ENCODE assay signal across 8 cellular contexts in genomic region chr11:128772814-128773213, GRCh38.
DNase-seq lines count a peak whose midpoint lies in the region; TF ChIP-seq lines count a peak whose summit lies in the region.

No MANE protein-coding gene starts in this region.

- H4K20me1 ChIP-seq in H9 (ENCODE audit: control insufficient read depth, insufficient read depth, insufficient read length) = no peaks in the 10 kb centered on the region

- intact Hi-C loops in cardiac septum (cut with DNase I) = no loop called here

- H3K9me3 Mint-ChIP-seq in H9 = no peaks in the 10 kb centered on the region; a peak in 1 of 5 replicates

- no peak overlapping the region for H3K4me2 ChIP-seq in H9 (ENCODE audit: insufficient read depth, insufficient read length, low read length)

- no peak overlapping the region for H3K18ac ChIP-seq in H9 (ENCODE audit: insufficient read length, low read depth, low read length)

- H4K5ac ChIP-seq in H9 (ENCODE audit: insufficient read length, low read depth, low read length) = no peak overlapping the region

- no peaks in the 10 kb centered on the region; the same call in 1 of the 2 replicates for H3K4me1 ChIP-seq in H9 (ENCODE audit: insufficient read depth, low read length)

- H3K23me2 ChIP-seq in H9 (ENCODE audit: insufficient read length, low read depth, low read length, poor library complexity, severe bottlenecking) = no peaks in the 10 kb centered on the region

- H2BK15ac ChIP-seq in H9 (ENCODE audit: low read depth, low read length) = no peak overlapping the region

- no CpG with 5 or more reads among the region's 12 CpGs for WGBS in H9 (ENCODE audit: extremely low coverage, insufficient read length, low lambda C conversion rate)

- H3K27ac Mint-ChIP-seq in H9 = peak overlapping the region in 1 of 3 experiments; percentile 61; a peak in 1 of 7 replicates

- peak; percentile 23 to 27 for DNase-seq in NCI-H187 (lab: John Stamatoyannopoulos, UW)
- DNase-seq in activated CD4-positive, alpha-beta T cell treated with anti-CD3 and anti-CD28 coated beads, Interleukin-2, amount 50 U/mL, for 48 hours = peak; percentile 31 to 35
- peak; percentile 93 for DNase-seq in cardiac septum (ENCODE audit: low spot score)
- DNase-seq in stimulated activated CD8-positive, alpha-beta memory T cell treated with anti-CD3 and anti-CD28 coated beads, Interleukin-4, amount 100 ng/mL, for 48 hours = peak; percentile 48
- DNase-seq in G401 (ENCODE audit: low spot score) = no peak
- DNase-seq in EL = no peak
- no peak for DNase-seq in H9
- no peak for DNase-seq in GM20000 (ENCODE audit: low spot score)

- no peak overlapping the region for H2AK5ac ChIP-seq in H9 (ENCODE audit: insufficient read length, low read length)

- no peak overlapping the region for H3K23ac ChIP-seq in H9 (ENCODE audit: insufficient read length, low read depth, low read length)

- in situ Hi-C loops in G401 (cut with HindIII; ENCODE audit: low sequenced_read_pairs) = no loop called here

- H2BK20ac ChIP-seq in H9 (ENCODE audit: low read depth, low read length, poor library complexity, severe bottlenecking) = no peak overlapping the region

- H3K27me3 Mint-ChIP-seq in H9 (ENCODE audit: low read depth) = peaks cover 25% of the 10 kb centered on the region

- H3K79me1 ChIP-seq in H9 (ENCODE audit: insufficient read depth, low read depth, low read length, poor library complexity, severe bottlenecking) = no peaks in the 10 kb centered on the region

- TF ChIP-seq CTCF in H9 (conservative IDR thresholded peaks at IDR 0.05) (no peak), GM20000 (IDR thresholded peaks at IDR 0.05; ENCODE audit: extremely low read depth, missing control alignments) (no peak)

- H3K4ac ChIP-seq in H9 (ENCODE audit: low read depth, low read length) = no peak overlapping the region

- no peak overlapping the region for H4K8ac ChIP-seq in H9 (replicated peaks; ENCODE audit: insufficient read length, low read depth, low read length)

- H3K79me2 ChIP-seq in H9 (ENCODE audit: insufficient read depth, low read length) = no peaks in the 10 kb centered on the region

- H3K14ac ChIP-seq in H9 (ENCODE audit: insufficient read depth, low read length) = no peak overlapping the region; the same call in 1 of the 2 replicates

- H2BK5ac ChIP-seq in H9 (ENCODE audit: insufficient read length, low read length) = no peak overlapping the region

- no peak overlapping the region for H3K4me3 Mint-ChIP-seq in H9

- no peak overlapping the region for H2AFZ ChIP-seq in H9 (ENCODE audit: low read length)

- no peak overlapping the region for H2BK120ac ChIP-seq in H9 (ENCODE audit: low read depth, low read length, poor library complexity, severe bottlenecking)

- no peak overlapping the region for H3K9ac ChIP-seq in H9 (ENCODE audit: extremely low read depth, insufficient read length, low read length)

- H4K91ac ChIP-seq in H9 (ENCODE audit: insufficient read length, low read depth, low read length) = no peak overlapping the region

- H3K4me1 Mint-ChIP-seq in H9 = peaks cover 24 to 25% of the 10 kb centered on the region in 2 experiments

- H3K36me3 Mint-ChIP-seq in H9 (ENCODE audit: insufficient read depth in 1 of 3, low read depth in 3 of 3) = no peaks in the 10 kb centered on the region; a peak in 1 of 7 replicates

- H3K56ac ChIP-seq in H9 (ENCODE audit: insufficient read length, low read depth, low read length) = no peak overlapping the region

- no peak overlapping the region for H2BK12ac ChIP-seq in H9 (ENCODE audit: insufficient read length, low read depth, low read length)

- peaks cover 2% of the 10 kb centered on the region; the same call in 1 of the 2 replicates for H3K27me3 ChIP-seq in H9 (ENCODE audit: insufficient read depth, low read length)

- no peaks in the 10 kb centered on the region for H3K9me3 ChIP-seq in H9 (ENCODE audit: control insufficient read depth, low read depth, low read length)

- no peak overlapping the region for H3T11ph ChIP-seq in H9 (ENCODE audit: low read length)

- H3K27ac ChIP-seq in H9 (ENCODE audit: insufficient read length, low read depth, low read length) = no peak overlapping the region

Comparison
In these comparisons a context has a peak if more than half of its experiments do, and no peak if none do; other contexts are left out.
1. DNase-seq: peak in NCI-H187 (2 of 2), activated CD4-positive, alpha-beta T cell treated with anti-CD3 and anti-CD28 coated beads, Interleukin-2, amount 50 U/mL, for 48 hours (2 of 2), cardiac septum (single experiment) and stimulated activated CD8-positive, alpha-beta memory T cell treated with anti-CD3 and anti-CD28 coated beads, Interleukin-4, amount 100 ng/mL, for 48 hours (single experiment); none in G401 (single experiment), EL (single experiment), H9 (single experiment) and GM20000 (single experiment).